In the genomic region with DNA sequence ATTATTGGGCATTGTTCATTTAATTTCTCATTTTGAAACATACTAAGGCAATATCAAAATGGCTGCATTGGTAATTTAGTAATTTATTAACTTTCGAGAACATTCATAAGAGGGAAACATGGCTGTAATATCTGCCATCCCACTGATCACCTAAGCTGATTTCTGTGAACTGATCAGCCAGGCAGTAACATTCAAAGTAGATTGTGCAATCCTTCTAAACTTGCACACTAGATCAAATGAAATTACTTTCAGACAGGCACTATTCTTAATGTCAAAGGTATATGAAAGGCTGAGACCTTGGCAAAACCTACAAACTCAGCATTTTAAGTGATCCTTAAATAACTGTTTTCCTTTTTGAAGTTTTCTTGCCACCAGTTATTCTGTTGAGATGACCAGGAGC, we compare ENCODE assay signal across 28 cellular contexts.
"Had no signal": no experiment of that assay in that cellular context is flagged by ENCODE, and none has a peak within 500 bp of the region (broad histone marks: within the 10 kb centered on the region; RNA-seq: fewer than 3 reads in every experiment).

No MANE protein-coding gene starts in this region.

- ATAC-seq: esophagus mucosa; left lung; mucosa of descending colon; stimulated activated effector memory CD8-positive, alpha-beta T cell treated with anti-CD3 and anti-CD28 coated beads, Interleukin-12 subunit alpha, Interleukin-12 subunit beta, amount 100 ng/mL, for 72 hours had no signal

- H3K27me3 Mint-ChIP-seq: dendritic cell treated with granulocyte-macrophage colony-stimulating factor and Interleukin-4, amounts not matched to agents 40 ng/mL and 50 ng/mL, for 4 days; naive B cell; progenitor cell of endocrine pancreas had no signal

- FAIRE-seq: kidney had no signal

- H3K4me3 Mint-ChIP-seq: dendritic cell treated with granulocyte-macrophage colony-stimulating factor and Interleukin-4, amounts not matched to agents 40 ng/mL and 50 ng/mL, for 4 days; endodermal cell; mesothelial cell of epicardium; naive B cell; nephron; neural progenitor cell; stimulated activated effector memory CD8-positive, alpha-beta T cell treated with anti-CD3 and anti-CD28 coated beads, Interleukin-12 subunit alpha, Interleukin-12 subunit beta, amount 100 ng/mL, for 72 hours had no signal

- H3K4me1 ChIP-seq: left lung, parathyroid adenoma, right atrium auricular region, stomach, vagina had no signal

- H3K27ac ChIP-seq: epithelial cell of prostate, gastrocnemius medialis, left lung, neural progenitor cell, parathyroid adenoma, right atrium auricular region, sigmoid colon, stomach, thyroid gland, vagina had no signal

- DNase-seq: effector CD8-positive, alpha-beta T cell; endodermal cell; foreskin fibroblast; gastrocnemius medialis; head of caudate nucleus; kidney; left lung; mesenchymal stem cell; mucosa of descending colon; naive B cell; sigmoid colon; stimulated activated CD4-positive, alpha-beta T cell treated with anti-CD3 and anti-CD28 coated beads, Interleukin-2, amount 100 ng/mL, for 24 hours; stimulated activated CD4-positive, alpha-beta T cell treated with anti-CD3 and anti-CD28 coated beads, Interleukin-4, amount 100 ng/mL, for 24 hours; stimulated activated naive CD4-positive, alpha-beta T cell treated with Interleukin-2 at 50 U/mL for 16 hours; stomach; thyroid gland; trophoblast cell had no signal

- H3K4me3 ChIP-seq: gastrocnemius medialis, left lung, mucosa of descending colon, neural progenitor cell, right atrium auricular region, sigmoid colon, stomach, thyroid gland, vagina had no signal

- H3K4me1 Mint-ChIP-seq: mesothelial cell of epicardium; naive B cell; nephron; stimulated activated effector memory CD8-positive, alpha-beta T cell treated with anti-CD3 and anti-CD28 coated beads, Interleukin-12 subunit alpha, Interleukin-12 subunit beta, amount 100 ng/mL, for 72 hours had no signal

- H3K36me3 Mint-ChIP-seq: mesothelial cell of epicardium; naive B cell; neural progenitor cell; stimulated activated effector memory CD8-positive, alpha-beta T cell treated with anti-CD3 and anti-CD28 coated beads, Interleukin-12 subunit alpha, Interleukin-12 subunit beta, amount 100 ng/mL, for 72 hours had no signal

- H3K27me3 ChIP-seq: gastrocnemius medialis, left lung, neural progenitor cell, right atrium auricular region, sigmoid colon, stomach, thyroid gland, vagina had no signal

- H3K27ac Mint-ChIP-seq: dendritic cell treated with granulocyte-macrophage colony-stimulating factor and Interleukin-4, amounts not matched to agents 40 ng/mL and 50 ng/mL, for 4 days; endodermal cell; mesothelial cell of epicardium; naive B cell; nephron; neural progenitor cell; progenitor cell of endocrine pancreas; stimulated activated effector memory CD8-positive, alpha-beta T cell treated with anti-CD3 and anti-CD28 coated beads, Interleukin-12 subunit alpha, Interleukin-12 subunit beta, amount 100 ng/mL, for 72 hours had no signal

- H3K9me3 Mint-ChIP-seq: dendritic cell treated with granulocyte-macrophage colony-stimulating factor and Interleukin-4, amounts not matched to agents 40 ng/mL and 50 ng/mL, for 4 days; endodermal cell; nephron had no signal

- H3K36me3 ChIP-seq: gastrocnemius medialis, left lung, neural progenitor cell, right atrium auricular region, sigmoid colon, stomach, thyroid gland, vagina had no signal

- H3K9me3 ChIP-seq: gastrocnemius medialis, left lung, mucosa of descending colon, right atrium auricular region, sigmoid colon, stomach, thyroid gland, vagina had no signal
